8 cellular contexts compared by ENCODE assay signal in the genomic region with DNA sequence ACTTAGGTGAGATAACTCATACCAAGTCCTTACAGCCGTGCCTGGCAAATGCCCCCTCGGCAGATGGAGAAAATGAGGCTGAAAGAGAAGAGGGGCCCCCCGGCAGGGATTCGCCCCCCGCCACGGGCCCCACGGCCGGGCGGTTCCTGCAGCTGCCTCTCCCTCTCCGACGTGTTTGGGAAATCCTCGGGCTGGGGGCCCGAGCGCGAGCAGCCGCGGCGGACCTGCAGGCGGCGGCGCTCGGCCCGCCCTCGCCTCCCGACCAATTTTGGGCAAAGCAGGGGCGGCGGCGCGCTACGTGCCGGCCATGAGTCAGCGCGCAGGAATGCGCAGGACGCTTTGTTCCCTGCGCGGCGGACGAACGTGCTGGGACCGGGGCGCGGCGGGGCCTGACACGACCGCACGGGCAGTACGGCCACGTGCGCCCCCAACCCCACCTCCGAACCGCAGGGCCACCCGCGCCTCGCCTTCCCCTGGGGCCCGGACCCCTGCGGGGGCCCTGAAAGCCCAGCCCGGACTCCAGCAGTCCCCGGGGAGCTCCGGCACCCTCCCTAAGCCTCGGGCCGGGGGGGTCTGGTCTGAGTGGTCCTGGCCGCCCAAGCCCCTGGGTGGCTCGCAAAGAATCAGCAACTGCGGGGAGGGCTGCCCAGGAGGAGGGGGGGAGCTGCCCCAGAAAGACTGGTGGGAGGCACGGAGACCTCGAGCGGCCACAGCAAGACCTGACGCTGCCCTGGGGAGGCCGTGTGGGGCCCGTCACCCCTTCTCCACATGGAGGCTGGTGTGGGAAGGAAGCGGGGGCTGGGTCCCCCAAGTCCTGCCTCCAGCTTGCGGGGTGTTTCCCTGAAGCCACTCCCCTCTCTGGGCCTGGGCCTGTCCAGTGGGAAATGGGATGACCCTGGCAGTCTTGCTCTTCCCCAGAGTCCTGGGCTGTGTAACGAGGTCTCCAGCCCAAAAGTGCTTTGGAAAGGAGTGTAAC. TPM values are rescaled to one million over a fixed set of nuclear protein-coding genes. Genes with fewer than 3 reads are reported as not detected.
A peak's percentile ranks its signal among the peaks of the same experiment; 100 is the strongest.
DNase-seq lines count a peak whose midpoint lies in the region; ATAC-seq and TF ChIP-seq lines count a peak whose summit lies in the region.

No MANE protein-coding gene starts in this region.

- H3K36me3 Mint-ChIP-seq in activated CD8-positive, alpha-beta memory T cell treated with anti-CD3 and anti-CD28 coated beads, Interleukin-2, amount 10 ng/mL, durations not matched to agents 7 days and 5 days: no peaks in the 10 kb centered on the region

- H3K9me3 Mint-ChIP-seq in activated CD8-positive, alpha-beta memory T cell treated with anti-CD3 and anti-CD28 coated beads, Interleukin-2, amount 10 ng/mL, durations not matched to agents 7 days and 5 days (ENCODE audit: low read depth): no peaks in the 10 kb centered on the region

- H3K4me3 Mint-ChIP-seq in activated CD8-positive, alpha-beta memory T cell treated with anti-CD3 and anti-CD28 coated beads, Interleukin-2, amount 10 ng/mL, durations not matched to agents 7 days and 5 days: peak overlapping the region; percentile 59

- peak in 2 of 4 experiments; percentile 53 to 64 for TF ChIP-seq CTCF in uterus (IDR thresholded peaks at IDR 0.05)

- CTCF ChIA-PET in activated CD8-positive, alpha-beta memory T cell treated with anti-CD3 and anti-CD28 coated beads, Interleukin-2, amount 10 ng/mL, durations not matched to agents 7 days and 5 days (lab: Charles Lee): interaction anchor here (2.1 kb wide), 1 partner anchor 19 kb away, joined by 6 read pairs; no protein-coding TSS in a partner anchor

- peak; percentile 84 to 95 for TF ChIP-seq POLR2A in uterus (IDR thresholded peaks at IDR 0.05)

- H2AFZ ChIP-seq in neuron (ENCODE audit: low read depth, low read length): peak overlapping the region; percentile 32

- H3K4me1 Mint-ChIP-seq in activated CD8-positive, alpha-beta memory T cell treated with anti-CD3 and anti-CD28 coated beads, Interleukin-2, amount 10 ng/mL, durations not matched to agents 7 days and 5 days: peaks cover 8% of the 10 kb centered on the region

- peak; percentile 80 for ATAC-seq in activated CD8-positive, alpha-beta memory T cell treated with anti-CD3 and anti-CD28 coated beads, Interleukin-2, amount 10 ng/mL, durations not matched to agents 7 days and 5 days
- ATAC-seq in GM18498 (IDR thresholded peaks at IDR 0.05; ENCODE audit: unreplicated experiment): no peak

- H3K27me3 Mint-ChIP-seq in activated CD8-positive, alpha-beta memory T cell treated with anti-CD3 and anti-CD28 coated beads, Interleukin-2, amount 10 ng/mL, durations not matched to agents 7 days and 5 days: peaks cover 16% of the 10 kb centered on the region

- H3K9me3 ChIP-seq in neuron (ENCODE audit: low read length): no peaks in the 10 kb centered on the region
- H3K9me3 ChIP-seq in uterus: no peaks in the 10 kb centered on the region

- H3K4me3 ChIP-seq in neuron (ENCODE audit: low read length) (no peak overlapping the region), uterus (peak overlapping the region; percentile 20 to 39)

- H3K27ac Mint-ChIP-seq in activated CD8-positive, alpha-beta memory T cell treated with anti-CD3 and anti-CD28 coated beads, Interleukin-2, amount 10 ng/mL, durations not matched to agents 7 days and 5 days: no peak overlapping the region

- H3K27me3 ChIP-seq in neuron (ENCODE audit: insufficient read depth, low read length) (no peaks in the 10 kb centered on the region), uterus (no peaks in the 10 kb centered on the region)

- H3K4me1 ChIP-seq in neuron (ENCODE audit: insufficient read depth, low read length) (peaks cover 23% of the 10 kb centered on the region), uterus (peaks cover 0 to 21% of the 10 kb centered on the region in 2 donors)

- peak; percentile 93 for DNase-seq in EL
- peak; percentile 40 for DNase-seq in HuH-7.5 (ENCODE audit: low spot score)
- peak; percentile 64 for DNase-seq in activated CD8-positive, alpha-beta memory T cell treated with anti-CD3 and anti-CD28 coated beads, Interleukin-2, amount 10 ng/mL, durations not matched to agents 7 days and 5 days
- DNase-seq in fibroblast of peridontal ligament (ENCODE audit: extremely low read depth): peak; percentile 72
- DNase-seq in uterus: peak; percentile 92 to 95
- DNase-seq in OCI-M1 (lab: John Stamatoyannopoulos, UW): no peak

- peak overlapping the region; percentile 96 to 98 for H3K27ac ChIP-seq in uterus

- no peaks in the 10 kb centered on the region for H3K36me3 ChIP-seq in neuron (ENCODE audit: insufficient read depth, low read length)
- H3K36me3 ChIP-seq in uterus: no peaks in the 10 kb centered on the region

- intact Hi-C loops in uterus (cut with DNase I; ENCODE audit: low total_unique reads): no loop called here

RNA-seq across cellular contexts. Expression of a gene that starts 11.9 kb away (rescaled TPM):
- total RNA-seq in activated CD8-positive, alpha-beta memory T cell treated with anti-CD3 and anti-CD28 coated beads, Interleukin-2, amount 10 ng/mL, durations not matched to agents 7 days and 5 days: not detected
- 1 to 10 TPM in 2 of 4 donors, not detected in 2; 1.6 to 3.7 TPM for total RNA-seq in uterus
